Comparison of ENCODE assay signal across 16 cellular contexts in the genomic region with DNA sequence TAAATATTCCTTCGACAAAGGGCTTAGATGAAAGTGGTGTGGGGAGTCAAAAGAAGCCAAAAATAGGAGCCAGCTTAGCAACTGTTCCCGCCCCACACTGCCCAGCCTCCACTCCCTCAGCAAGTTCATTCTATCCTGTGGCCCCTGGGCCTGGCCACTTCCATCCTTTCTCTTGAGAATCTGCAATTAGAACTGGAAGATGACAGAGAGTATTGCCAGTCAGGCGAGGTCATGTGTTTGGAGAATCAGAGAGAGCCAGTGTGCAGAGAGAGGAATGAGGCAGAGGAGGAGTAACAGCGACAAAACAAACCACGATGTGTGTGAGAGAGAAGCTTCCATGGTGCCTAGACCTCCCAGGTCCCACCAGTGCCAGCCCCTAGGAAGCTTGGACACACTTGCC.
DNase-seq lines count a peak whose midpoint lies in the region; ATAC-seq, FAIRE-seq and TF ChIP-seq lines count a peak whose summit lies in the region.
"Had no signal": no experiment of that assay in that cellular context is flagged by ENCODE, and none has a peak within 500 bp of the region (broad histone marks: within the 10 kb centered on the region; RNA-seq: fewer than 3 reads in every experiment).

No MANE protein-coding gene starts in this region.

- no peaks in the 10 kb centered on the region for H4K20me1 ChIP-seq in astrocyte (ENCODE audit: insufficient read depth, low read length)

- no peak overlapping the region for H3K27ac ChIP-seq in breast epithelium
- peak overlapping the region; percentile 72 for H3K27ac ChIP-seq in astrocyte (ENCODE audit: low read depth, low read length)
- H3K27ac ChIP-seq in mesodermal cell (ENCODE audit: low read depth, low read length, severe bottlenecking) = peak overlapping the region; percentile 84
- no peak overlapping the region for H3K27ac ChIP-seq in caudate nucleus (ENCODE audit: low read depth, low read length)
- H3K27ac ChIP-seq: spleen, stomach had no signal

- no peak for ATAC-seq in HG03442 (IDR thresholded peaks at IDR 0.05; ENCODE audit: unreplicated experiment)

- intact Hi-C loops in MCF 10A (cut with micrococcal nuclease) (no loop called here), breast epithelium (cut with DNase I; ENCODE audit: low total_unique reads) (no loop called here)

- BruUV-seq in MCF 10A (replicated peaks; lab: Mats Ljungman, UMichigan) = no TSS peak

- no peaks in the 10 kb centered on the region for H3K9me3 ChIP-seq in breast epithelium
- H3K9me3 ChIP-seq in astrocyte (ENCODE audit: insufficient read depth, low read depth, low read length) = no peaks in the 10 kb centered on the region
- H3K9me3 ChIP-seq in mesodermal cell (ENCODE audit: control insufficient read depth, low read length) = no peaks in the 10 kb centered on the region
- H3K9me3 ChIP-seq: spleen, stomach had no signal

- no peak for FAIRE-seq in astrocyte (lab: Jason Lieb, UNC)
- FAIRE-seq: frontal cortex had no signal

- H3K27me3 Mint-ChIP-seq in MCF 10A (ENCODE audit: insufficient read depth, unreplicated experiment) = no peaks in the 10 kb centered on the region
- H3K27me3 Mint-ChIP-seq in astrocyte (ENCODE audit: low read depth, unreplicated experiment) = no peaks in the 10 kb centered on the region
- H3K27me3 Mint-ChIP-seq: memory B cell had no signal

- 93 to 94% methylated on average over 2 to 3 of the region's 5 CpGs for WGBS in mesodermal cell (ENCODE audit: insufficient coverage in 2 of 2), 2 experiments

- CTCF ChIA-PET in MCF 10A (lab: Yijun Ruan, JAX) = interaction anchor here (0.6 kb wide), 1 partner anchor 1095 kb away, joined by 3 read pairs; no protein-coding TSS in a partner anchor

- TF ChIP-seq POLR2A in breast epithelium (IDR thresholded peaks at IDR 0.05) = no peak

- H3K4me2 ChIP-seq in astrocyte (ENCODE audit: low read length) = peak overlapping the region; percentile 63

- POLR2A ChIA-PET in MCF 10A (lab: Yijun Ruan, JAX) = interaction anchor here (0.6 to 1.2 kb wide), 6 partner anchors 10 to 55 kb away, joined by 3 to 6 read pairs (median 4); no protein-coding TSS in a partner anchor

- H3K36me3 ChIP-seq in breast epithelium = no peaks in the 10 kb centered on the region
- no peaks in the 10 kb centered on the region for H3K36me3 ChIP-seq in astrocyte (ENCODE audit: insufficient read depth, low read length)
- peaks cover 3% of the 10 kb centered on the region for H3K36me3 ChIP-seq in mesodermal cell (ENCODE audit: control insufficient read depth, insufficient read depth, low read length)
- H3K36me3 ChIP-seq: spleen, stomach had no signal

- H3K4me3 ChIP-seq in breast epithelium = no peak overlapping the region
- H3K4me3 ChIP-seq in astrocyte (ENCODE audit: insufficient read depth, low read depth, low read length) = no peak overlapping the region
- H3K4me3 ChIP-seq in mesodermal cell (ENCODE audit: extremely low read depth, insufficient read depth, low read length, poor library complexity, severe bottlenecking) = no peak overlapping the region
- H3K4me3 ChIP-seq: spleen, stomach had no signal

- H3K4me1 Mint-ChIP-seq in MCF 10A (ENCODE audit: insufficient read depth, unreplicated experiment) = peaks cover 32% of the 10 kb centered on the region
- H3K4me1 Mint-ChIP-seq in astrocyte (ENCODE audit: low read depth, unreplicated experiment) = peaks cover 41% of the 10 kb centered on the region
- H3K4me1 Mint-ChIP-seq: memory B cell had no signal

- H3K27me3 ChIP-seq in breast epithelium (no peaks in the 10 kb centered on the region), astrocyte (ENCODE audit: insufficient read depth, low read length) (no peaks in the 10 kb centered on the region)
- H3K27me3 ChIP-seq: spleen, stomach had no signal

- no peak overlapping the region for H3K4me3 Mint-ChIP-seq in MCF 10A (ENCODE audit: unreplicated experiment)
- no peak overlapping the region for H3K4me3 Mint-ChIP-seq in astrocyte (ENCODE audit: unreplicated experiment)
- H3K4me3 Mint-ChIP-seq: memory B cell had no signal

- DNase-seq in MCF 10A (ENCODE audit: unreplicated experiment) (no peak), breast epithelium (ENCODE audit: low spot score in 2 of 2) (no peak), astrocyte (ENCODE audit: low read depth) (no peak), NCI-H1105 treated with DMSO at 0.1 percent for 48 hours (lab: John Stamatoyannopoulos, UW) (no peak), caudate nucleus (lab: John Stamatoyannopoulos, UW) (no peak), HUDEP-2 (lab: John Stamatoyannopoulos, UW; ENCODE audit: unreplicated experiment in 76 of 76) (no peak)
- DNase-seq: activated CD4-positive, CD25-positive, alpha-beta regulatory T cell treated with anti-CD3 and anti-CD28 coated beads, Interleukin-2, amount 50 U/mL, for 72 hours; MM.1S; NCI-H774; spleen; stomach; T-helper 2 cell had no signal

- peaks cover 10% of the 10 kb centered on the region for H3K36me3 Mint-ChIP-seq in MCF 10A (ENCODE audit: insufficient read depth, unreplicated experiment)
- peaks cover 11% of the 10 kb centered on the region for H3K36me3 Mint-ChIP-seq in astrocyte (ENCODE audit: low read depth, unreplicated experiment)

- no peaks in the 10 kb centered on the region for H3K79me2 ChIP-seq in astrocyte (ENCODE audit: insufficient read depth, low read length)

- H3K27ac Mint-ChIP-seq in MCF 10A (ENCODE audit: low read depth, unreplicated experiment) (peak overlapping the region; percentile 75), astrocyte (ENCODE audit: unreplicated experiment) (peak overlapping the region; percentile 94)
- H3K27ac Mint-ChIP-seq: memory B cell had no signal

- H3K9me3 Mint-ChIP-seq in MCF 10A (ENCODE audit: unreplicated experiment) = no peaks in the 10 kb centered on the region
- H3K9me3 Mint-ChIP-seq in astrocyte (ENCODE audit: unreplicated experiment) = peaks cover 7% of the 10 kb centered on the region
- H3K9me3 Mint-ChIP-seq: memory B cell had no signal

- peak overlapping the region; percentile 65 for H3K9ac ChIP-seq in astrocyte (ENCODE audit: low read length)

- no peak overlapping the region for H2AFZ ChIP-seq in astrocyte (ENCODE audit: low read depth, low read length)

- TF ChIP-seq CTCF in MCF 10A (IDR thresholded peaks at IDR 0.05; ENCODE audit: unreplicated experiment) (no peak), breast epithelium (IDR thresholded peaks at IDR 0.05) (no peak), astrocyte (IDR thresholded peaks at IDR 0.05; ENCODE audit: insufficient read depth, low read depth, low read length) (no peak)

- H3K4me1 ChIP-seq in breast epithelium = no peaks in the 10 kb centered on the region
- H3K4me1 ChIP-seq in astrocyte (ENCODE audit: insufficient read depth, low read length) = peaks cover 27% of the 10 kb centered on the region
- peaks cover 49% of the 10 kb centered on the region for H3K4me1 ChIP-seq in mesodermal cell (ENCODE audit: control insufficient read depth, insufficient read depth, low read length, poor library complexity, severe bottlenecking)
- H3K4me1 ChIP-seq: spleen, stomach had no signal

Comparison
In these comparisons a context has a peak if more than half of its experiments do, and no peak if none do; other contexts are left out.
1. H3K27ac ChIP-seq: peak in astrocyte (single experiment) and mesodermal cell (single experiment); none in breast epithelium (0 of 2) and caudate nucleus (single experiment).